Comparison of ENCODE assay signal across 28 cellular contexts in genomic region chr5:179457612-179458011, GRCh38.
"Had no signal": no experiment of that assay in that cellular context is flagged by ENCODE, and none has a peak within 500 bp of the region (broad histone marks: within the 10 kb centered on the region; RNA-seq: fewer than 3 reads in every experiment).

No MANE protein-coding gene starts in this region.

- H3K36me3 ChIP-seq: stomach, suprapubic skin, thoracic aorta, thyroid gland, tibial artery, tibial nerve, transverse colon, upper lobe of left lung, uterus, vagina had no signal

- H3K27me3 ChIP-seq: suprapubic skin, testis, thyroid gland, tibial nerve, transverse colon, upper lobe of left lung, uterus, vagina had no signal

- H3K4me3 ChIP-seq: stomach, suprapubic skin, testis, thoracic aorta, thyroid gland, tibial artery, tibial nerve, transverse colon, upper lobe of left lung, uterus, vagina had no signal

- ATAC-seq: stimulated activated effector memory CD8-positive, alpha-beta T cell treated with anti-CD3 and anti-CD28 coated beads, Interleukin-12 subunit alpha, Interleukin-12 subunit beta, amount 100 ng/mL, for 72 hours; stimulated activated memory B cell treated with anti-CD40 and anti-IgM and Interleukin-4, amounts not matched to agents 10 μg/mL and 1 μg/mL and 100 μg/mL, for 72 hours; stimulated activated naive B cell treated with anti-CD40 and anti-IgM and Interleukin-4, amounts not matched to agents 10 μg/mL and 1 μg/mL and 100 μg/mL, for 72 hours; stimulated activated naive CD8-positive, alpha-beta T cell treated with anti-CD3 and anti-CD28 coated beads, Interleukin-15, amount 100 ng/mL, for 72 hours; stimulated activated naive CD8-positive, alpha-beta T cell treated with anti-CD3 and anti-CD28 coated beads, Interleukin-15, Interleukin-2, amounts not matched to agents 100 U/mL and 50 U/mL, for 24 hours had no signal

- H3K4me3 Mint-ChIP-seq: stimulated activated effector memory CD8-positive, alpha-beta T cell treated with anti-CD3 and anti-CD28 coated beads, Interleukin-12 subunit alpha, Interleukin-12 subunit beta, amount 100 ng/mL, for 72 hours; stimulated activated memory B cell treated with anti-CD40 and anti-IgM and Interleukin-4, amounts not matched to agents 10 μg/mL and 1 μg/mL and 100 μg/mL, for 72 hours; stimulated activated naive B cell treated with anti-CD40 and anti-IgM and Interleukin-4, amounts not matched to agents 10 μg/mL and 1 μg/mL and 100 μg/mL, for 72 hours; stimulated activated naive CD8-positive, alpha-beta T cell treated with anti-CD3 and anti-CD28 coated beads, Interleukin-15, amount 100 ng/mL, for 72 hours; stimulated activated naive CD8-positive, alpha-beta T cell treated with anti-CD3 and anti-CD28 coated beads, Interleukin-15, Interleukin-2, amounts not matched to agents 100 ng/mL and 50 ng/mL, for 24 hours; type B pancreatic cell had no signal

- H3K27ac ChIP-seq: stomach, suprapubic skin, testis, thoracic aorta, thyroid gland, tibial artery, tibial nerve, transverse colon, upper lobe of left lung, uterus, vagina had no signal

- H3K36me3 Mint-ChIP-seq: stimulated activated effector memory CD8-positive, alpha-beta T cell treated with anti-CD3 and anti-CD28 coated beads, Interleukin-12 subunit alpha, Interleukin-12 subunit beta, amount 100 ng/mL, for 72 hours; stimulated activated memory B cell treated with anti-CD40 and anti-IgM and Interleukin-4, amounts not matched to agents 10 μg/mL and 1 μg/mL and 100 μg/mL, for 72 hours; stimulated activated naive B cell treated with anti-CD40 and anti-IgM and Interleukin-4, amounts not matched to agents 10 μg/mL and 1 μg/mL and 100 μg/mL, for 72 hours; type B pancreatic cell had no signal

- H3K4me1 ChIP-seq: stomach, suprapubic skin, thyroid gland, tibial artery, tibial nerve, transverse colon, upper lobe of left lung, uterus, vagina had no signal

- FAIRE-seq: urothelium cell line had no signal

- DNase-seq: stimulated activated CD4-positive, alpha-beta T cell treated with anti-CD3 and anti-CD28 coated beads, Interleukin-2, amount 100 ng/mL, for 48 hours; stimulated activated CD4-positive, alpha-beta T cell treated with anti-CD3 and anti-CD28 coated beads, Interleukin-4, amount 100 ng/mL, for 1 hour; stimulated activated CD4-positive, alpha-beta T cell treated with anti-CD3 and anti-CD28 coated beads, Interleukin-4, amount 100 ng/mL, for 24 hours; stimulated activated CD4-positive, alpha-beta T cell treated with anti-CD3 and anti-CD28 coated beads, Interleukin-4, amount 100 ng/mL, for 4 hours; stimulated activated CD8-positive, alpha-beta memory T cell treated with anti-CD3 and anti-CD28 coated beads, Interleukin-4, amount 100 ng/mL, for 48 hours; stimulated activated naive B cell treated with anti-CD40 and anti-IgM and Interleukin-4, amounts not matched to agents 10 μg/mL and 1 μg/mL and 100 μg/mL, for 72 hours; stimulated activated naive CD4-positive, alpha-beta T cell; stimulated activated naive CD4-positive, alpha-beta T cell treated with Interleukin-2 at 50 U/mL for 16 hours; stimulated activated naive CD8-positive, alpha-beta T cell treated with anti-CD3 and anti-CD28 coated beads, Interleukin-15, amount 100 ng/mL, for 72 hours; stimulated activated naive CD8-positive, alpha-beta T cell treated with anti-CD3 and anti-CD28 coated beads, Interleukin-15, Interleukin-2, amounts not matched to agents 100 U/mL and 50 U/mL, for 24 hours; stomach; substantia nigra; testis; thyroid gland; tibial artery; transverse colon; trophoblast cell; upper lobe of left lung; uterus had no signal

- H3K4me1 Mint-ChIP-seq: stimulated activated effector memory CD8-positive, alpha-beta T cell treated with anti-CD3 and anti-CD28 coated beads, Interleukin-12 subunit alpha, Interleukin-12 subunit beta, amount 100 ng/mL, for 72 hours; stimulated activated memory B cell treated with anti-CD40 and anti-IgM and Interleukin-4, amounts not matched to agents 10 μg/mL and 1 μg/mL and 100 μg/mL, for 72 hours; stimulated activated naive B cell treated with anti-CD40 and anti-IgM and Interleukin-4, amounts not matched to agents 10 μg/mL and 1 μg/mL and 100 μg/mL, for 72 hours; stimulated activated naive CD8-positive, alpha-beta T cell treated with anti-CD3 and anti-CD28 coated beads, Interleukin-15, amount 100 ng/mL, for 72 hours had no signal

- H3K9me3 Mint-ChIP-seq: type B pancreatic cell had no signal

- H3K9me3 ChIP-seq: suprapubic skin, testis, thoracic aorta, thyroid gland, tibial artery, uterus, vagina had no signal

- H3K27ac Mint-ChIP-seq: stimulated activated effector memory CD8-positive, alpha-beta T cell treated with anti-CD3 and anti-CD28 coated beads, Interleukin-12 subunit alpha, Interleukin-12 subunit beta, amount 100 ng/mL, for 72 hours; stimulated activated memory B cell treated with anti-CD40 and anti-IgM and Interleukin-4, amounts not matched to agents 10 μg/mL and 1 μg/mL and 100 μg/mL, for 72 hours; stimulated activated naive B cell treated with anti-CD40 and anti-IgM and Interleukin-4, amounts not matched to agents 10 μg/mL and 1 μg/mL and 100 μg/mL, for 72 hours; stimulated activated naive CD8-positive, alpha-beta T cell treated with anti-CD3 and anti-CD28 coated beads, Interleukin-15, amount 100 ng/mL, for 72 hours; stimulated activated naive CD8-positive, alpha-beta T cell treated with anti-CD3 and anti-CD28 coated beads, Interleukin-15, Interleukin-2, amounts not matched to agents 100 ng/mL and 50 ng/mL, for 24 hours; type B pancreatic cell had no signal
